21 cellular contexts compared by ENCODE assay signal in the genomic region with DNA sequence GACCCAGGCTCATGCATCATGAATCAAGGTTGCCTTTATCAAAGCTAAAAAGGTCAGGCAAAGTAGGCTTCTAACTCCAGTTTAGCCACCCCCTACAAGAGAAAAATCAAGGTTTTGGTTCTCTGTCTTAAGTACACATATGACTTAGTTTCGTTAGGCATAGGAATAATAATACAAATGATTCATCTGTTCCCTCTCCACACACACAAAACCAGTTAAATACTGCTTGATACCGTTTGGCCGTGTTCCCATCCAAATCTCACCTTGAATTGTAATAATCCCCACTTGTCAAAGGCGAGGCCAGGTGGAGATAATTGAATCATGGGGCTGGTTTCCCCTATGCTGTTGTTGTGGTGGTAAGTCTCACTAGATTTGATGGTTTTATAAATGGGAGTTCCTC.
DNase-seq lines count a peak whose midpoint lies in the region; ATAC-seq and TF ChIP-seq lines count a peak whose summit lies in the region.
"Had no signal": no experiment of that assay in that cellular context is flagged by ENCODE, and none has a peak within 500 bp of the region (broad histone marks: within the 10 kb centered on the region; RNA-seq: fewer than 3 reads in every experiment).

No MANE protein-coding gene starts in this region.

- H3K27ac Mint-ChIP-seq in activated T-helper 17 cell treated with anti-CD3 and anti-CD28 coated beads, Interleukin-2, amount 50 U/mL, for 72 hours: no peak overlapping the region
- H3K27ac Mint-ChIP-seq: CD8-positive, alpha-beta memory T cell; HFFc6 had no signal

- no peaks in the 10 kb centered on the region for H3K9me3 Mint-ChIP-seq in activated T-helper 17 cell treated with anti-CD3 and anti-CD28 coated beads, Interleukin-2, amount 50 U/mL, for 72 hours
- H3K9me3 Mint-ChIP-seq: CD8-positive, alpha-beta memory T cell; HFFc6 had no signal

- H3K27me3 Mint-ChIP-seq in activated T-helper 17 cell treated with anti-CD3 and anti-CD28 coated beads, Interleukin-2, amount 50 U/mL, for 72 hours: no peaks in the 10 kb centered on the region

- no peaks in the 10 kb centered on the region for H3K4me1 Mint-ChIP-seq in activated T-helper 17 cell treated with anti-CD3 and anti-CD28 coated beads, Interleukin-2, amount 50 U/mL, for 72 hours

- TF ChIP-seq CTCF in tibial artery (IDR thresholded peaks at IDR 0.05): no peak

- ATAC-seq in activated T-helper 17 cell treated with anti-CD3 and anti-CD28 coated beads, Interleukin-2, amount 50 U/mL, for 72 hours (replicated peaks): peak; percentile 56
- ATAC-seq in HG03097 (IDR thresholded peaks at IDR 0.05; ENCODE audit: low FRiP score, unreplicated experiment) (no peak), GM18517 (IDR thresholded peaks at IDR 0.05; ENCODE audit: unreplicated experiment) (no peak)
- ATAC-seq: GM12878, Panc1, Right ventricle myocardium inferior had no signal

- no peaks in the 10 kb centered on the region for H3K4me1 ChIP-seq in tibial artery

- intact Hi-C loops in tibial artery (cut with DNase I; ENCODE audit: low total_unique reads): no loop called here

- H3K36me3 Mint-ChIP-seq in activated T-helper 17 cell treated with anti-CD3 and anti-CD28 coated beads, Interleukin-2, amount 50 U/mL, for 72 hours (ENCODE audit: low read depth): no peaks in the 10 kb centered on the region
- H3K36me3 Mint-ChIP-seq: CD8-positive, alpha-beta memory T cell had no signal

- no peak overlapping the region for H3K4me3 ChIP-seq in tibial artery
- H3K4me3 ChIP-seq: BLaER1 treated with 17β-estradiol and CSF1 and Interleukin-3, amounts not matched to agents 10 nM and 100 nM; GM12878; MG63 had no signal

- H3K4me3 Mint-ChIP-seq in activated T-helper 17 cell treated with anti-CD3 and anti-CD28 coated beads, Interleukin-2, amount 50 U/mL, for 72 hours: no peak overlapping the region
- H3K4me3 Mint-ChIP-seq: CD8-positive, alpha-beta memory T cell; HFFc6 had no signal

- H3K27ac ChIP-seq in tibial artery: no peak overlapping the region
- H3K27ac ChIP-seq: BLaER1 treated with 17β-estradiol and CSF1 and Interleukin-3, amounts not matched to agents 10 nM and 100 nM had no signal

- H3K36me3 ChIP-seq in tibial artery: no peaks in the 10 kb centered on the region
- H3K36me3 ChIP-seq: BLaER1 treated with 17β-estradiol and CSF1 and Interleukin-3, amounts not matched to agents 10 nM and 100 nM; MG63 had no signal

- H3K27me3 ChIP-seq in tibial artery: no peaks in the 10 kb centered on the region
- H3K27me3 ChIP-seq: MG63 had no signal

- peak; percentile 26 to 63 for DNase-seq in NCI-H524 (lab: John Stamatoyannopoulos, UW)
- no peak for DNase-seq in NCI-H524 treated with DMSO at 0.1 percent for 48 hours (lab: John Stamatoyannopoulos, UW)
- DNase-seq in DMS153 (lab: John Stamatoyannopoulos, UW): peak; percentile 64
- peak; percentile 74 for DNase-seq in NCI-H1105 (lab: John Stamatoyannopoulos, UW)
- DNase-seq in tibial artery: no peak
- DNase-seq: CD8-positive, alpha-beta memory T cell; GDM1; HFFc6; IMR-90; Karpas-422; MG63; NCI-H1092; NCI-H187; NCI-H526 had no signal

- no peaks in the 10 kb centered on the region for H3K9me3 ChIP-seq in tibial artery
- H3K9me3 ChIP-seq: BLaER1 treated with 17β-estradiol and CSF1 and Interleukin-3, amounts not matched to agents 10 nM and 100 nM; MG63 had no signal

Comparison
In these comparisons a context has a peak if more than half of its experiments do, and no peak if none do; other contexts are left out.
1. DNase-seq: peak in NCI-H524 (2 of 2), DMS153 (single experiment) and NCI-H1105 (single experiment); none in NCI-H524 treated with DMSO at 0.1 percent for 48 hours (single experiment) and tibial artery (0 of 2).